8 cellular contexts compared by ENCODE assay signal in genomic region chr10:90911133-90912048, GRCh38. TPM values are rescaled to one million over a fixed set of nuclear protein-coding genes. Genes with fewer than 3 reads are reported as not detected.
DNase-seq lines count a peak whose midpoint lies in the region; ATAC-seq and TF ChIP-seq lines count a peak whose summit lies in the region.
"Not testable (repeated sequence)": the region's sequence is repeated elsewhere in the genome, so short reads cannot be mapped to it uniquely, and the experiment has no call there.

No MANE protein-coding gene starts in this region.

- H3K36me3 ChIP-seq in A673 (ENCODE audit: insufficient read depth, low read length, poor library complexity, severe bottlenecking), result not testable (repeated sequence)
- peaks cover 0 to 37% (median 0%) of the 10 kb centered on the region in 9 donors for H3K36me3 ChIP-seq in heart right ventricle

- peak; percentile 84 for DNase-seq in A673 (ENCODE audit: low spot score)
- peak; percentile 3 for DNase-seq in NCI-H2029 treated with DMSO at 0.1 percent for 48 hours (lab: John Stamatoyannopoulos, UW)
- peak; percentile 23 for DNase-seq in T-helper 2 cell treated with Interferon-gamma antibody and Interleukin-4, amounts not matched to agents 5 μg/mL and 100 μg/mL, for 36 hours (ENCODE audit: low spot score)
- peak; percentile 72 for DNase-seq in amniotic stem cell (lab: John Stamatoyannopoulos, UW)
- peak; percentile 27 to 80 for DNase-seq in heart right ventricle
- peak; percentile 76 for DNase-seq in renal cortical epithelial cell (ENCODE audit: low read depth)

- not testable (repeated sequence) for BruUV-seq in A673 (replicated peaks; lab: Mats Ljungman, UMichigan)

- H3K4me3 ChIP-seq in A673 (ENCODE audit: low read depth, low read length, poor library complexity, severe bottlenecking); heart right ventricle: not testable (repeated sequence)

- H3K9me3 ChIP-seq in A673 (ENCODE audit: low read depth, low read length, poor library complexity, severe bottlenecking); heart right ventricle: not testable (repeated sequence)

- H3K4me3 Mint-ChIP-seq in T-helper 2 cell treated with Interferon-gamma antibody and Interleukin-4, amounts not matched to agents 5 μg/mL and 100 μg/mL, for 36 hours, result not testable (repeated sequence)

- ATAC-seq in GM18517 (IDR thresholded peaks at IDR 0.05; ENCODE audit: unreplicated experiment) (peak; percentile 88), HG03066 (IDR thresholded peaks at IDR 0.05; ENCODE audit: low read depth, unreplicated experiment) (peak; percentile 94), heart right ventricle (peak; percentile 56 to 83 (median 66))

- intact Hi-C loops in A673 (cut with micrococcal nuclease; ENCODE audit: unreplicated experiment) (loop anchor here (1.0 to 10.0 kb wide), 2 partner anchors 340 to 1003 kb away; no protein-coding TSS in a partner anchor), heart right ventricle (cut with DNase I) (loop anchor here in 9 of 10 donors (1.0 to 10.0 kb wide), 4 partner anchors 339 to 343 kb away; no protein-coding TSS in a partner anchor)

- not testable (repeated sequence) for H3K27me3 ChIP-seq in A673 (replicated peaks; ENCODE audit: insufficient read depth, low read depth, low read length, poor library complexity); heart right ventricle

- H3K4me1 ChIP-seq in A673 (ENCODE audit: insufficient read depth, low read length, poor library complexity, severe bottlenecking); heart right ventricle: not testable (repeated sequence)

- CTCF ChIA-PET in A673 (lab: Charles Lee), result interaction anchor here (0.5 to 1.1 kb wide), 5 partner anchors 77 to 1001 kb away, joined by 3 to 16 read pairs (median 4); no protein-coding TSS in a partner anchor

- POLR2A ChIA-PET in A673 (lab: Charles Lee; ENCODE audit: low non-redundant PET), result not testable (repeated sequence)

- H3K27ac Mint-ChIP-seq in T-helper 2 cell treated with Interferon-gamma antibody and Interleukin-4, amounts not matched to agents 5 μg/mL and 100 μg/mL, for 36 hours, result not testable (repeated sequence)

- not testable (repeated sequence) for H3K36me3 Mint-ChIP-seq in T-helper 2 cell treated with Interferon-gamma antibody and Interleukin-4, amounts not matched to agents 5 μg/mL and 100 μg/mL, for 36 hours (ENCODE audit: low read depth)

- not testable (repeated sequence) for H3K27me3 Mint-ChIP-seq in T-helper 2 cell treated with Interferon-gamma antibody and Interleukin-4, amounts not matched to agents 5 μg/mL and 100 μg/mL, for 36 hours (ENCODE audit: low read depth)

- not testable (repeated sequence) for H3K4me1 Mint-ChIP-seq in T-helper 2 cell treated with Interferon-gamma antibody and Interleukin-4, amounts not matched to agents 5 μg/mL and 100 μg/mL, for 36 hours (ENCODE audit: low read depth)

- 22% methylated on average over 12 of the region's 12 CpGs for WGBS in heart right ventricle, 2 donors

- not testable (repeated sequence) for H3K27ac ChIP-seq in A673 (ENCODE audit: low read depth, low read length, poor library complexity, severe bottlenecking)
- peak overlapping the region in 1 of 10 donors; percentile 27 for H3K27ac ChIP-seq in heart right ventricle

- H3K9me3 Mint-ChIP-seq in T-helper 2 cell treated with Interferon-gamma antibody and Interleukin-4, amounts not matched to agents 5 μg/mL and 100 μg/mL, for 36 hours, result not testable (repeated sequence)

- peak; percentile 79 for TF ChIP-seq CTCF in A673 (conservative IDR thresholded peaks at IDR 0.05; ENCODE audit: low read depth, low read length)
- TF ChIP-seq CTCF in heart right ventricle (IDR thresholded peaks at IDR 0.05), result peak; percentile 85 to 92 (median 87)

RNA-seq across cellular contexts. Expression of gene ANKRD1, which starts 9.5 kb away (rescaled TPM):
- total RNA-seq in A673 (2021) (not detected in 2 replicates), heart right ventricle (1,000 to 10,000 TPM; 1,390 to 8,287 (median 4,440) TPM), renal cortical epithelial cell (12.6 and 123 TPM in 2 replicates)
- 1,000 to 10,000 TPM; 2,052 to 6,963 TPM for polyA plus RNA-seq in heart right ventricle

RNA-seq across cellular contexts. Expression of gene RPP30, which starts 39.6 kb away (rescaled TPM):
- total RNA-seq in A673 (2021) (65.8 and 74.5 TPM in 2 replicates), heart right ventricle (10 to 100 TPM; 27.9 to 40.4 (median 33.3) TPM), renal cortical epithelial cell (26.5 and 45.7 TPM in 2 replicates)
- 10 to 100 TPM; 33.4 to 41.8 TPM for polyA plus RNA-seq in heart right ventricle

RNA-seq across cellular contexts. Expression of gene HTR7, which starts 53.6 kb away (rescaled TPM):
- total RNA-seq in A673 (2021) (not detected in 2 replicates), heart right ventricle (under 1 TPM in 8 of 10 donors, not detected in 2; 0.09 to 0.28 (median 0.16) TPM), renal cortical epithelial cell (0.10 TPM in 1 of 2 replicates, not detected in the other)
- polyA plus RNA-seq in heart right ventricle, result under 1 TPM in 1 of 2 donors, not detected in 1; 0.12 TPM

Comparison
In these comparisons a context has a peak if more than half of its experiments do, and no peak if none do; other contexts are left out.
1. DNase-seq: peak in every context shown above with its lines; median percentile 84 in A673; 76 in renal cortical epithelial cell; 72 in amniotic stem cell; 54 in heart right ventricle; 23 in T-helper 2 cell treated with Interferon-gamma antibody and Interleukin-4, amounts not matched to agents 5 μg/mL and 100 μg/mL, for 36 hours; 3 in NCI-H2029 treated with DMSO at 0.1 percent for 48 hours.
2. RNA of gene ANKRD1, which starts 9.5 kb away (total RNA-seq): 1,390 to 8,287 TPM in heart right ventricle; 12.6 to 123 TPM in renal cortical epithelial cell and not detected in A673; every median in the first group is over 10 times any median in the second.
3. Peak in every context shown above with its lines, with median percentiles within 50 percentile points of each other: ATAC-seq.